In genomic region chr19:47608908-47609879, GRCh38 we compare ENCODE assay signal across 8 cellular contexts. TPM values are rescaled to one million over a fixed set of nuclear protein-coding genes. Genes with fewer than 3 reads are reported as not detected.
DNase-seq lines count a peak whose midpoint lies in the region; ATAC-seq and TF ChIP-seq lines count a peak whose summit lies in the region.

Gene BICRA (plus strand): TSS chr19:47609134. CDS start chr19:47673575, 64,441 bp downstream.

- peaks cover 4% of the 10 kb centered on the region for H3K27me3 Mint-ChIP-seq in T-helper 1 cell treated with Interleukin-12 subunit alpha and Interleukin-12 subunit beta and Interleukin-4 antibody, amounts not matched to agents 30 μg/mL and 1 μg/mL, for 36 hours (ENCODE audit: low read depth)
- H3K27me3 Mint-ChIP-seq in type B pancreatic cell, result no peaks in the 10 kb centered on the region

- ATAC-seq in heart right ventricle, result peak; percentile 54 to 72 (median 64)

- H3K4me3 ChIP-seq in HFF-Myc (replicated peaks; ENCODE audit: low read depth, low read length) (peak within 1 kb of the TSS; percentile 95), adrenal gland (peak within 1 kb of the TSS; percentile 62 to 100 (median 84)), heart right ventricle (peak within 1 kb of the TSS; percentile 80 to 100 (median 96))

- no peaks in the 10 kb centered on the region for H3K9me3 ChIP-seq in adrenal gland (replicated peaks in 1 of 3)
- H3K9me3 ChIP-seq in heart right ventricle, result no peaks in the 10 kb centered on the region

- no peaks in the 10 kb centered on the region for H3K9me3 Mint-ChIP-seq in T-helper 1 cell treated with Interleukin-12 subunit alpha and Interleukin-12 subunit beta and Interleukin-4 antibody, amounts not matched to agents 30 μg/mL and 1 μg/mL, for 36 hours
- no peaks in the 10 kb centered on the region for H3K9me3 Mint-ChIP-seq in type B pancreatic cell

- H3K27me3 ChIP-seq in adrenal gland (no peaks in the 10 kb centered on the region), heart right ventricle (no peaks in the 10 kb centered on the region)

- H3K36me3 Mint-ChIP-seq in T-helper 1 cell treated with Interleukin-12 subunit alpha and Interleukin-12 subunit beta and Interleukin-4 antibody, amounts not matched to agents 30 μg/mL and 1 μg/mL, for 36 hours (ENCODE audit: low read depth), result peaks cover 10% of the 10 kb centered on the region
- H3K36me3 Mint-ChIP-seq in type B pancreatic cell, result peaks cover 3% of the 10 kb centered on the region

- peak; percentile 20 for TF ChIP-seq POLR2A in GM10847 (IDR thresholded peaks at IDR 0.05; ENCODE audit: extremely low read depth, insufficient read length)
- TF ChIP-seq POLR2A in adrenal gland (IDR thresholded peaks at IDR 0.05), result no peak

- WGBS in adrenal gland, 4 donors, result 0 to 1% (median 1%) methylated on average over 27 to 88 of the region's 96 CpGs
- 1% methylated on average over 54 to 95 of the region's 96 CpGs for WGBS in heart right ventricle, 2 donors

- peak; percentile 32 for DNase-seq in HFF-Myc (ENCODE audit: extremely low read depth, low read depth)
- DNase-seq in NCI-H1048 (lab: John Stamatoyannopoulos, UW), result peak; percentile 67
- DNase-seq in adrenal gland, result peak; percentile 75 to 90 (median 83)
- peak; percentile 83 to 88 for DNase-seq in heart right ventricle
- DNase-seq in posterior cingulate gyrus, result peak; percentile 51 to 97 (median 78)
- DNase-seq in type B pancreatic cell (ENCODE audit: extremely low spot score, unreplicated experiment), result peak; percentile 90

- H3K4me3 Mint-ChIP-seq in T-helper 1 cell treated with Interleukin-12 subunit alpha and Interleukin-12 subunit beta and Interleukin-4 antibody, amounts not matched to agents 30 μg/mL and 1 μg/mL, for 36 hours, result peak within 1 kb of the TSS; percentile 89
- peak within 1 kb of the TSS; percentile 96 for H3K4me3 Mint-ChIP-seq in type B pancreatic cell

- H3K4me1 Mint-ChIP-seq in T-helper 1 cell treated with Interleukin-12 subunit alpha and Interleukin-12 subunit beta and Interleukin-4 antibody, amounts not matched to agents 30 μg/mL and 1 μg/mL, for 36 hours (ENCODE audit: low read depth), result peaks cover 21% of the 10 kb centered on the region
- H3K4me1 Mint-ChIP-seq in type B pancreatic cell (ENCODE audit: unreplicated experiment), result peaks cover 32% of the 10 kb centered on the region

- peak within 1 kb of the TSS; percentile 85 for H3K27ac Mint-ChIP-seq in T-helper 1 cell treated with Interleukin-12 subunit alpha and Interleukin-12 subunit beta and Interleukin-4 antibody, amounts not matched to agents 30 μg/mL and 1 μg/mL, for 36 hours
- peak within 1 kb of the TSS; percentile 89 for H3K27ac Mint-ChIP-seq in type B pancreatic cell

- intact Hi-C loops in adrenal gland (cut with DNase I) (loop anchor here in 1 of 2 donors (10.0 kb wide), 1 partner anchor 86 kb away; no protein-coding TSS in a partner anchor), heart right ventricle (cut with DNase I) (loop anchor here in 4 of 10 donors (2.0 to 10.0 kb wide), 4 partner anchors 90 to 94 kb away; partner anchors contain the start of gene NAPA (in 4 of the 4)), posterior cingulate gyrus (cut with DNase I) (loop anchor here (1.0 to 10.0 kb wide), 3 partner anchors 9 to 174 kb away; partner anchors contain the start of gene NAPA)

- TF ChIP-seq CTCF in HFF-Myc (IDR thresholded peaks at IDR 0.05; ENCODE audit: low read depth, low read length, missing control alignments), result no peak
- TF ChIP-seq CTCF in adrenal gland (IDR thresholded peaks at IDR 0.05), result no peak
- no peak for TF ChIP-seq CTCF in heart right ventricle (IDR thresholded peaks at IDR 0.05)
- TF ChIP-seq CTCF in type B pancreatic cell (conservative IDR thresholded peaks at IDR 0.05), result no peak

- H3K27ac ChIP-seq in adrenal gland (peak within 1 kb of the TSS; percentile 85 to 99 (median 91)), heart right ventricle (peak within 1 kb of the TSS; percentile 92 to 100 (median 98))

- H3K36me3 ChIP-seq in adrenal gland (replicated peaks in 1 of 2), result no peaks in the 10 kb centered on the region
- H3K36me3 ChIP-seq in heart right ventricle, result peaks cover 0 to 6% (median 0%) of the 10 kb centered on the region in 9 donors

- H3K4me1 ChIP-seq in adrenal gland (replicated peaks in 1 of 2), result peaks cover 18 to 34% of the 10 kb centered on the region in 2 donors
- peaks cover 18 to 52% (median 41%) of the 10 kb centered on the region in 9 donors for H3K4me1 ChIP-seq in heart right ventricle

RNA-seq across cellular contexts. Expression of gene BICRA, which starts in this region (rescaled TPM):
- total RNA-seq in adrenal gland, result 10 to 100 TPM in 4 of 8 donors, 1 to 10 TPM in 4; 5.3 to 16.8 (median 9.0) TPM
- 10 to 100 TPM in 2 of 3 donors, 1 to 10 TPM in 1; 4.3 to 24.6 (median 14.5) TPM for polyA plus RNA-seq in adrenal gland
- 10 to 100 TPM in 3 of 10 donors, 1 to 10 TPM in 7; 6.5 to 13.2 (median 8.9) TPM for total RNA-seq in heart right ventricle
- 10 to 100 TPM in 1 of 2 donors, 1 to 10 TPM in 1; 2.8 to 11.8 TPM for polyA plus RNA-seq in heart right ventricle
- 22.9 and 23.5 TPM in 2 replicates for total RNA-seq in type B pancreatic cell (ENCODE audit: low replicate concordance)

Comparison
In these comparisons a context has a peak if more than half of its experiments do, and no peak if none do; other contexts are left out.
1. Peak in every context shown above with its lines: DNase-seq, ATAC-seq, H3K4me3 ChIP-seq and H3K27ac ChIP-seq.
2. DNase-seq: peak in every context shown above with its lines; median percentile 90 in type B pancreatic cell; 86 in heart right ventricle; 83 in adrenal gland; 78 in posterior cingulate gyrus; 67 in NCI-H1048; 32 in HFF-Myc.